ENCODE assay signal across 26 cellular contexts in genomic region chr20:18665135-18665534, GRCh38.
"Had no signal": no experiment of that assay in that cellular context is flagged by ENCODE, and none has a peak within 500 bp of the region (broad histone marks: within the 10 kb centered on the region; RNA-seq: fewer than 3 reads in every experiment).

No MANE protein-coding gene starts in this region.

- H3K27me3 ChIP-seq: dorsolateral prefrontal cortex, hepatocyte, neural progenitor cell, ovary, right lobe of liver, stomach had no signal

- H3K4me3 Mint-ChIP-seq: natural killer cell treated with Interleukin-12 subunit alpha and Interleukin-12 subunit beta and Interleukin-15 and Interleukin-18, amount 100 ng/mL, for 72 hours; neural progenitor cell had no signal

- H3K36me3 ChIP-seq: left ventricle myocardium inferior, lower lobe of right lung, neural progenitor cell, ovary, prostate gland, right lobe of liver, stomach, thoracic aorta had no signal

- H2AFZ ChIP-seq: hepatocyte, neural progenitor cell had no signal

- ATAC-seq: left cardiac atrium; lower lobe of right lung; natural killer cell treated with Interleukin-12 subunit alpha and Interleukin-12 subunit beta and Interleukin-15 and Interleukin-18, amount 100 ng/mL, for 72 hours; right lobe of liver had no signal

- H3K27ac ChIP-seq: dorsolateral prefrontal cortex, hepatocyte, left ventricle myocardium inferior, lower lobe of right lung, neural progenitor cell, ovary, prostate gland, right lobe of liver, skin epidermis, stomach, thoracic aorta had no signal

- H3K36me3 Mint-ChIP-seq: natural killer cell treated with Interleukin-12 subunit alpha and Interleukin-12 subunit beta and Interleukin-15 and Interleukin-18, amount 100 ng/mL, for 72 hours had no signal

- H3K4me1 ChIP-seq: left ventricle myocardium inferior, lower lobe of right lung, neural progenitor cell, prostate gland, right lobe of liver had no signal

- H3K9me3 Mint-ChIP-seq: natural killer cell treated with Interleukin-12 subunit alpha and Interleukin-12 subunit beta and Interleukin-15 and Interleukin-18, amount 100 ng/mL, for 72 hours; neural progenitor cell had no signal

- H3K9me3 ChIP-seq: left ventricle myocardium inferior, lower lobe of right lung, ovary, prostate gland, right lobe of liver, stomach, thoracic aorta had no signal

- H3K27ac Mint-ChIP-seq: natural killer cell treated with Interleukin-12 subunit alpha and Interleukin-12 subunit beta and Interleukin-15 and Interleukin-18, amount 100 ng/mL, for 72 hours; neural progenitor cell had no signal

- H3K9ac ChIP-seq: neural progenitor cell had no signal

- DNase-seq: cortex of kidney; dorsolateral prefrontal cortex; effector CD8-positive, alpha-beta T cell; foreskin melanocyte; head of caudate nucleus; kidney; left cardiac atrium; left ventricle myocardium inferior; lower lobe of right lung; mesenchymal stem cell; midbrain; nucleus accumbens; ovary; right lobe of liver; stimulated activated CD4-positive, alpha-beta T cell treated with anti-CD3 and anti-CD28 coated beads, Interleukin-2, amount 100 ng/mL, for 24 hours; stimulated activated CD4-positive, alpha-beta T cell treated with anti-CD3 and anti-CD28 coated beads, Interleukin-4, amount 100 ng/mL, for 4 hours; stimulated activated naive CD4-positive, alpha-beta T cell; stomach; substantia nigra; trophoblast cell had no signal

- H3K4me3 ChIP-seq: dorsolateral prefrontal cortex, hepatocyte, left ventricle myocardium inferior, lower lobe of right lung, neural progenitor cell, ovary, prostate gland, right lobe of liver, skin epidermis, stomach, thoracic aorta had no signal

- H3K79me2 ChIP-seq: hepatocyte had no signal

- H3K4me2 ChIP-seq: hepatocyte, neural progenitor cell had no signal
